23 cellular contexts compared by ENCODE assay signal in genomic region chr2:24544456-24545115, GRCh38. TPM values are rescaled to one million over a fixed set of nuclear protein-coding genes. Genes with fewer than 3 reads are reported as not detected.
DNase-seq lines count a peak whose midpoint lies in the region; ATAC-seq and TF ChIP-seq lines count a peak whose summit lies in the region.
"Had no signal": no experiment of that assay in that cellular context is flagged by ENCODE, and none has a peak within 500 bp of the region (broad histone marks: within the 10 kb centered on the region; RNA-seq: fewer than 3 reads in every experiment).

No MANE protein-coding gene starts in this region.

- no peaks in the 10 kb centered on the region for H3K27me3 Mint-ChIP-seq in activated CD4-positive, alpha-beta T cell treated with anti-CD3 and anti-CD28 coated beads, Interleukin-2, amount 10 ng/mL, durations not matched to agents 7 days and 5 days
- H3K27me3 Mint-ChIP-seq in CD4-positive, CD25-positive, alpha-beta regulatory T cell = no peaks in the 10 kb centered on the region
- H3K27me3 Mint-ChIP-seq in immature natural killer cell (ENCODE audit: low read depth in 3 of 3) (peaks cover 0 to 2% (median 0%) of the 10 kb centered on the region in 3 donors), Calu3 (ENCODE audit: unreplicated experiment) (no peaks in the 10 kb centered on the region)

- no peak overlapping the region for H3K4me3 Mint-ChIP-seq in activated CD4-positive, alpha-beta T cell treated with anti-CD3 and anti-CD28 coated beads, Interleukin-2, amount 10 ng/mL, durations not matched to agents 7 days and 5 days
- peak overlapping the region in 1 of 4 donors; percentile 41 for H3K4me3 Mint-ChIP-seq in CD4-positive, CD25-positive, alpha-beta regulatory T cell
- H3K4me3 Mint-ChIP-seq in immature natural killer cell (peak overlapping the region; percentile 19 to 76 (median 44)), Calu3 (ENCODE audit: low read depth, unreplicated experiment) (no peak overlapping the region)

- intact Hi-C loops in Calu3 (cut with micrococcal nuclease; ENCODE audit: unreplicated experiment) = no loop called here

- no peak overlapping the region for H2AFZ ChIP-seq in GM23248

- H3K27ac Mint-ChIP-seq in activated CD4-positive, alpha-beta T cell treated with anti-CD3 and anti-CD28 coated beads, Interleukin-2, amount 10 ng/mL, durations not matched to agents 7 days and 5 days = peak overlapping the region; percentile 16
- peak overlapping the region in 2 of 3 donors; percentile 28 to 38 for H3K27ac Mint-ChIP-seq in CD4-positive, CD25-positive, alpha-beta regulatory T cell
- H3K27ac Mint-ChIP-seq in immature natural killer cell (peak overlapping the region; percentile 23 to 82 (median 61)), Calu3 (ENCODE audit: unreplicated experiment) (no peak overlapping the region)

- H3K4me3 ChIP-seq in CD4-positive, CD25-positive, alpha-beta regulatory T cell (ENCODE audit: low read depth, low read length) = no peak overlapping the region
- no peak overlapping the region for H3K4me3 ChIP-seq in GM23248

- peaks cover 8% of the 10 kb centered on the region; the same call in 1 of the 2 replicates for H3K79me2 ChIP-seq in GM23248 (ENCODE audit: insufficient read depth)

- peaks cover 17% of the 10 kb centered on the region for H3K4me1 Mint-ChIP-seq in activated CD4-positive, alpha-beta T cell treated with anti-CD3 and anti-CD28 coated beads, Interleukin-2, amount 10 ng/mL, durations not matched to agents 7 days and 5 days
- H3K4me1 Mint-ChIP-seq in CD4-positive, CD25-positive, alpha-beta regulatory T cell = peaks cover 30 to 51% (median 37%) of the 10 kb centered on the region in 4 donors
- H3K4me1 Mint-ChIP-seq in immature natural killer cell (peaks cover 78 to 98% of the 10 kb centered on the region in 2 donors), Calu3 (ENCODE audit: low read depth, unreplicated experiment) (no peaks in the 10 kb centered on the region)

- H3K9me2 ChIP-seq in GM23248 (ENCODE audit: insufficient read depth) = no peaks in the 10 kb centered on the region

- ATAC-seq in CD4-positive, CD25-positive, alpha-beta regulatory T cell (ENCODE audit: low read depth in 2 of 2) = no peak
- ATAC-seq: Panc1, SK-N-SH treated with all-trans-retinoic acid at 6 μM for 48 hours had no signal

- no peak for TF ChIP-seq CTCF in Calu3 (IDR thresholded peaks at IDR 0.05; ENCODE audit: unreplicated experiment)

- H3K36me3 Mint-ChIP-seq in activated CD4-positive, alpha-beta T cell treated with anti-CD3 and anti-CD28 coated beads, Interleukin-2, amount 10 ng/mL, durations not matched to agents 7 days and 5 days (ENCODE audit: low read depth) = peaks cover 22% of the 10 kb centered on the region
- peaks cover 31% of the 10 kb centered on the region for H3K36me3 Mint-ChIP-seq in CD4-positive, CD25-positive, alpha-beta regulatory T cell
- peaks cover 0 to 7% (median 3%) of the 10 kb centered on the region in 3 donors for H3K36me3 Mint-ChIP-seq in immature natural killer cell
- no peaks in the 10 kb centered on the region for H3K36me3 Mint-ChIP-seq in Calu3 (ENCODE audit: insufficient read depth, unreplicated experiment)

- in situ Hi-C loops in GM23248 (cut with MboI) = no loop called here

- 97 to 100% methylated on average over 1 of the region's 1 CpG for WGBS in GM23248 (ENCODE audit: low coverage in 1 of 2, low lambda C conversion rate in 2 of 2, missing lambda C conversion rate in 2 of 2), 2 experiments

- no peak overlapping the region for H3K9ac ChIP-seq in GM23248
- H3K9ac ChIP-seq: KMS-11 had no signal

- peaks cover 7% of the 10 kb centered on the region for H3K4me1 ChIP-seq in CD4-positive, CD25-positive, alpha-beta regulatory T cell (ENCODE audit: control insufficient read depth, insufficient read depth, low read length, poor library complexity, severe bottlenecking)
- H3K4me1 ChIP-seq in GM23248 (ENCODE audit: insufficient read depth) = no peaks in the 10 kb centered on the region

- peaks cover 0 to 12% of the 10 kb centered on the region in 2 experiments for H3K9me3 ChIP-seq in CD4-positive, CD25-positive, alpha-beta regulatory T cell (ENCODE audit: control insufficient read depth in 2 of 2, low read length in 2 of 2)
- peaks cover 2% of the 10 kb centered on the region for H3K9me3 ChIP-seq in GM23248 (ENCODE audit: low read depth)

- no peak for DNase-seq in activated CD4-positive, alpha-beta T cell treated with anti-CD3 and anti-CD28 coated beads, Interleukin-2, amount 10 ng/mL, durations not matched to agents 7 days and 5 days
- no peak for DNase-seq in activated CD4-positive, alpha-beta T cell treated with anti-CD3 and anti-CD28 coated beads for 1 hour
- peak in 1 of 3 donors; percentile 32 for DNase-seq in CD4-positive, CD25-positive, alpha-beta regulatory T cell
- DNase-seq in GM23248 (peak; percentile 1), immature natural killer cell (no peak), Calu3 (no peak), T-helper 9 cell (no peak), foreskin melanocyte (no peak)
- DNase-seq: 8988T; AML-193; C1 segment of cervical spinal cord; DMS79; IMR-90; NCI-H1092 treated with DMSO at 0.1 percent for 48 hours; NCI-H146; NCI-H2029; NCI-H2227 treated with DMSO at 0.1 percent for 48 hours; NCI-H510A; NK-92 treated with Interleukin-12 subunit alpha and Interleukin-12 subunit beta, amount 100 ng/mL, for 24 hours; SIG-M5 had no signal

- H3K27me3 ChIP-seq in CD4-positive, CD25-positive, alpha-beta regulatory T cell (ENCODE audit: control insufficient read depth, insufficient read depth, low read length) = no peaks in the 10 kb centered on the region
- H3K27me3 ChIP-seq in GM23248 (replicated peaks; ENCODE audit: insufficient read depth) = no peaks in the 10 kb centered on the region

- BruUV-seq in Calu3 (replicated peaks; lab: Mats Ljungman, UMichigan) = no TSS peak

- peaks cover 43% of the 10 kb centered on the region for H3K9me3 Mint-ChIP-seq in activated CD4-positive, alpha-beta T cell treated with anti-CD3 and anti-CD28 coated beads, Interleukin-2, amount 10 ng/mL, durations not matched to agents 7 days and 5 days
- peaks cover 2 to 24% (median 6%) of the 10 kb centered on the region in 7 donors for H3K9me3 Mint-ChIP-seq in CD4-positive, CD25-positive, alpha-beta regulatory T cell
- H3K9me3 Mint-ChIP-seq in immature natural killer cell = peaks cover 0 to 2% (median 0%) of the 10 kb centered on the region in 6 donors
- peaks cover 10% of the 10 kb centered on the region for H3K9me3 Mint-ChIP-seq in Calu3 (ENCODE audit: low read depth, unreplicated experiment)

- no peak overlapping the region for H3K4me2 ChIP-seq in GM23248 (ENCODE audit: unreplicated experiment)
- H3K4me2 ChIP-seq: KMS-11 had no signal

- POLR2A ChIA-PET in activated CD4-positive, alpha-beta T cell treated with anti-CD3 and anti-CD28 coated beads, Interleukin-2, amount 10 ng/mL, durations not matched to agents 7 days and 5 days (lab: Charles Lee) = no interaction called here

- CTCF ChIA-PET in activated CD4-positive, alpha-beta T cell treated with anti-CD3 and anti-CD28 coated beads, Interleukin-2, amount 10 ng/mL, durations not matched to agents 7 days and 5 days (lab: Charles Lee) = interaction anchor here (1.0 kb wide), 1 partner anchor 38 kb away, joined by 3 read pairs; no protein-coding TSS in a partner anchor
- CTCF ChIA-PET in Calu3 (lab: Charles Lee) = no interaction called here

- H3K36me3 ChIP-seq in CD4-positive, CD25-positive, alpha-beta regulatory T cell (ENCODE audit: control insufficient read depth, insufficient read depth, low read length) = no peaks in the 10 kb centered on the region
- H3K36me3 ChIP-seq in GM23248 (ENCODE audit: low read depth) = no peaks in the 10 kb centered on the region

- no peaks in the 10 kb centered on the region for H4K20me1 ChIP-seq in GM23248 (ENCODE audit: insufficient read depth)

- no peak overlapping the region for H3K27ac ChIP-seq in CD4-positive, CD25-positive, alpha-beta regulatory T cell (ENCODE audit: insufficient read depth, low read length, poor library complexity, severe bottlenecking)
- no peak overlapping the region for H3K27ac ChIP-seq in GM23248
- H3K27ac ChIP-seq: KMS-11 had no signal

- no peaks in the 10 kb centered on the region for H3F3A ChIP-seq in GM23248 (ENCODE audit: insufficient read depth)

RNA-seq across cellular contexts. Expression of gene NCOA1, which starts 53.5 kb away (rescaled TPM):
- 10 to 100 TPM; 18.4 to 22.8 TPM for total RNA-seq in activated CD4-positive, alpha-beta T cell treated with anti-CD3 and anti-CD28 coated beads, Interleukin-2, amount 10 ng/mL, durations not matched to agents 7 days and 5 days
- total RNA-seq in CD4-positive, CD25-positive, alpha-beta regulatory T cell = 53.6 TPM
- polyA plus RNA-seq in CD4-positive, CD25-positive, alpha-beta regulatory T cell = 10 to 100 TPM in 3 of 4 donors, 1 to 10 TPM in 1; 9.0 to 20.9 (median 12.7) TPM
- 8.0 and 14.5 TPM in 2 replicates for total RNA-seq in GM23248 (2014; rRNA removed; shearing (Covaris generic))
- 2.5 and 2.6 TPM in 2 replicates for polyA plus RNA-seq in GM23248 (2016; fragmentation: Nextera tagmentation; extraction: Ambion mirVana)
- 10 to 100 TPM; 21.2 to 35.0 (median 25.6) TPM for polyA plus RNA-seq in immature natural killer cell
- total RNA-seq in Calu3 (2022) = 13.2 and 14.8 TPM in 2 replicates

Comparison
In these comparisons a context has a peak if more than half of its experiments do, and no peak if none do; other contexts are left out.
1. H3K4me3 Mint-ChIP-seq: peak in immature natural killer cell (5 of 5); none in activated CD4-positive, alpha-beta T cell treated with anti-CD3 and anti-CD28 coated beads, Interleukin-2, amount 10 ng/mL, durations not matched to agents 7 days and 5 days (single experiment) and Calu3 (single experiment).